Comparison of ENCODE assay signal across 10 cellular contexts in the genomic region with DNA sequence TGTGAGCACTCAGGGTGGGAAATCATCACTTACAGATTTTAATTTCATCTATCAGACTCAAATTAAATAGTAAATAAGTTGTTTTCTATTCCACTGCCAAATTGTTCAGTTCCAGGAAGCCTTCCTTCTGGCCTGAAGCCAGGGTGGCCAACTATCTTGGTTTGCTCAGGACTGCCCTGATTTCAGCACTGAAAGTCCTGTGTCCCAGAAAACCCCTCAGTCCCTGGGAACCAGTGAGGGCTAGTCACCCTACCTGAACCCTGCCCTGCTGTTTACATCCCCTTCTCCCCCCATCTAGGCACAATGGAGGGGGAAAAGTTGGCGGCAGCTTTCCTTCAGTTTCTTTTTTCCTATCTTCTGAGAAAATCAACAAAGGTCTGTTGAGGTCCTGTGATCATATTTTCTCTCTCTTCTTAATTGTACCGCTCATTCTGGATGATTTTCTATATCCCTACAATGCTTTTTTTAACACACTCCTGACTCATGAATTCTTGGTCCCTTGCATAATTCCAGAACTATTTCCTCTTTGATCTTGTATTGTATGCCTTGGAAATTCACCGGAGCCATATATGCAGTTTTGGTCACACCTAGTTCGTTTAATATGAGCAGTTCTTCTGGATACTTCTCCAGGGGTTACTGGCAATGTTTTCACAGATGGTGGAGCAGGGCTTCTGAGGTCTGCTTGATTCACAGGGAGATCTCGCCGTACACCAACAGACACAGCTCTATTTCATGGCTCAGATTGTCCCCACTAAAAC.
DNase-seq lines count a peak whose midpoint lies in the region; ATAC-seq and TF ChIP-seq lines count a peak whose summit lies in the region.
"Had no signal": no experiment of that assay in that cellular context is flagged by ENCODE, and none has a peak within 500 bp of the region (broad histone marks: within the 10 kb centered on the region; RNA-seq: fewer than 3 reads in every experiment).

No MANE protein-coding gene starts in this region.

- H4K20me1 ChIP-seq in neural progenitor cell (ENCODE audit: low read depth): no peaks in the 10 kb centered on the region

- no peaks in the 10 kb centered on the region for H3K27me3 ChIP-seq in Panc1 (ENCODE audit: control insufficient read depth, insufficient read depth, low read length)
- no peaks in the 10 kb centered on the region for H3K27me3 ChIP-seq in esophagus (ENCODE audit: control insufficient read depth in 1 of 2, insufficient read depth in 2 of 2, low read length in 2 of 2)
- no peaks in the 10 kb centered on the region for H3K27me3 ChIP-seq in neural progenitor cell
- H3K27me3 ChIP-seq: SJCRH30 had no signal

- CTCF ChIA-PET in Panc1 (lab: Charles Lee): no interaction called here

- H3K4me1 ChIP-seq in Panc1 (ENCODE audit: control insufficient read depth, insufficient read depth, low read length): no peaks in the 10 kb centered on the region
- H3K4me1 ChIP-seq in esophagus (ENCODE audit: control insufficient read depth in 2 of 2, insufficient read depth in 2 of 2, low read length in 1 of 2): peaks cover 2% of the 10 kb centered on the region in 2 donors
- peaks cover 38% of the 10 kb centered on the region for H3K4me1 ChIP-seq in neural progenitor cell

- BruUV-seq in Panc1 (replicated peaks; lab: Mats Ljungman, UMichigan): no TSS peak

- no peak for TF ChIP-seq CTCF in Panc1 (IDR thresholded peaks at IDR 0.05)
- TF ChIP-seq CTCF in nephron (IDR thresholded peaks at IDR 0.05; ENCODE audit: unreplicated experiment in 3 of 3): no peak
- TF ChIP-seq CTCF in neural progenitor cell (IDR thresholded peaks at IDR 0.05): no peak

- no peaks in the 10 kb centered on the region for H3K27me3 Mint-ChIP-seq in nephron (ENCODE audit: low read depth)
- peaks cover 5% of the 10 kb centered on the region for H3K27me3 Mint-ChIP-seq in neural progenitor cell (ENCODE audit: insufficient read depth, low read depth)

- no peak overlapping the region for H3K4me2 ChIP-seq in neural progenitor cell

- H3K9me3 ChIP-seq in Panc1 (ENCODE audit: control insufficient read depth, insufficient read depth, low read depth, low read length) (no peaks in the 10 kb centered on the region), esophagus (ENCODE audit: control insufficient read depth in 2 of 2, insufficient read depth in 1 of 2, low read depth in 1 of 2, low read length in 1 of 2) (no peaks in the 10 kb centered on the region), neural progenitor cell (ENCODE audit: low read depth) (no peaks in the 10 kb centered on the region)

- H2AFZ ChIP-seq in neural progenitor cell (replicated peaks): no peak overlapping the region

- H3K9me3 Mint-ChIP-seq in nephron (no peaks in the 10 kb centered on the region), neural progenitor cell (no peaks in the 10 kb centered on the region)

- H3K9ac ChIP-seq in neural progenitor cell: no peak overlapping the region

- H3K36me3 Mint-ChIP-seq in nephron (ENCODE audit: low read depth): peaks cover 18% of the 10 kb centered on the region
- peaks cover 20% of the 10 kb centered on the region for H3K36me3 Mint-ChIP-seq in neural progenitor cell

- POLR2A ChIA-PET in Panc1 (lab: Charles Lee): no interaction called here

- H3K79me2 ChIP-seq in neural progenitor cell (ENCODE audit: low read depth): no peaks in the 10 kb centered on the region

- peaks cover 32% of the 10 kb centered on the region for H3F3A ChIP-seq in neural progenitor cell (ENCODE audit: low read depth)

- H3K4me1 Mint-ChIP-seq in nephron (peaks cover 10% of the 10 kb centered on the region), neural progenitor cell (peaks cover 36% of the 10 kb centered on the region)

- intact Hi-C loops in Panc1 (cut with micrococcal nuclease; ENCODE audit: unreplicated experiment): no loop called here

- in situ Hi-C loops in Panc1 (cut with HindIII; ENCODE audit: low pct_unique_long_range_greater_than_20kb, low sequenced_read_pairs): no loop called here

- 52 to 69% methylated on average over 6 of the region's 6 CpGs for WGBS in esophagus, 2 donors

- H3K27ac Mint-ChIP-seq in nephron (peak overlapping the region in 2 of 3 experiments; percentile 3 to 14), neural progenitor cell (no peak overlapping the region)

- ATAC-seq in Panc1 (peak; percentile 66), HG02884 (IDR thresholded peaks at IDR 0.05; ENCODE audit: unreplicated experiment) (no peak), GM21717 (IDR thresholded peaks at IDR 0.05; ENCODE audit: unreplicated experiment) (no peak)

- no peak overlapping the region for H3K27ac ChIP-seq in Panc1 (ENCODE audit: low read length)
- H3K27ac ChIP-seq in esophagus (ENCODE audit: low read depth in 2 of 2, low read length in 1 of 2): peak overlapping the region; percentile 3 to 65
- H3K27ac ChIP-seq in neural progenitor cell: no peak overlapping the region
- H3K27ac ChIP-seq: SJCRH30 had no signal

- H3K4me3 Mint-ChIP-seq in nephron (no peak overlapping the region), neural progenitor cell (no peak overlapping the region)

- peaks cover 6% of the 10 kb centered on the region; the same call in 1 of the 2 replicates for H3K36me3 ChIP-seq in Panc1 (ENCODE audit: control insufficient read depth, insufficient read depth, low read length)
- H3K36me3 ChIP-seq in esophagus (ENCODE audit: control insufficient read depth in 2 of 2, insufficient read depth in 2 of 2, low read length in 1 of 2): no peaks in the 10 kb centered on the region
- H3K36me3 ChIP-seq in neural progenitor cell: no peaks in the 10 kb centered on the region

- H3K4me3 ChIP-seq in Panc1 (ENCODE audit: low read depth in 2 of 2, low read length in 2 of 2) (no peak overlapping the region), esophagus (ENCODE audit: low read depth in 1 of 2, low read length in 2 of 2) (no peak overlapping the region), neural progenitor cell (no peak overlapping the region)
- H3K4me3 ChIP-seq: SJCRH30 had no signal

- peak; percentile 49 for DNase-seq in AG08396 (ENCODE audit: low spot score)
- no peak for DNase-seq in Panc1 (ENCODE audit: low read depth, low spot score)
- DNase-seq in NCI-H1417 treated with DMSO at 0.1 percent for 48 hours (lab: John Stamatoyannopoulos, UW): no peak
- DNase-seq in neural progenitor cell (ENCODE audit: low spot score): no peak
- DNase-seq: DND-41 had no signal

Comparison
In these comparisons a context has a peak if more than half of its experiments do, and no peak if none do; other contexts are left out.
1. H3K27ac ChIP-seq: peak in esophagus (2 of 2); none in Panc1 (single experiment) and neural progenitor cell (single experiment).